In genomic region chrX:110050386-110050785, GRCh38 we compare ENCODE assay signal across 1 cellular context.
TF ChIP-seq lines count a peak whose summit lies in the region.

No MANE protein-coding gene starts in this region.

TF ChIP-seq in K562, 482 proteins besides CTCF, POLR2A, EP300 and RAD21 (continued from another document):
- TF ChIP-seq, protein P1, sequence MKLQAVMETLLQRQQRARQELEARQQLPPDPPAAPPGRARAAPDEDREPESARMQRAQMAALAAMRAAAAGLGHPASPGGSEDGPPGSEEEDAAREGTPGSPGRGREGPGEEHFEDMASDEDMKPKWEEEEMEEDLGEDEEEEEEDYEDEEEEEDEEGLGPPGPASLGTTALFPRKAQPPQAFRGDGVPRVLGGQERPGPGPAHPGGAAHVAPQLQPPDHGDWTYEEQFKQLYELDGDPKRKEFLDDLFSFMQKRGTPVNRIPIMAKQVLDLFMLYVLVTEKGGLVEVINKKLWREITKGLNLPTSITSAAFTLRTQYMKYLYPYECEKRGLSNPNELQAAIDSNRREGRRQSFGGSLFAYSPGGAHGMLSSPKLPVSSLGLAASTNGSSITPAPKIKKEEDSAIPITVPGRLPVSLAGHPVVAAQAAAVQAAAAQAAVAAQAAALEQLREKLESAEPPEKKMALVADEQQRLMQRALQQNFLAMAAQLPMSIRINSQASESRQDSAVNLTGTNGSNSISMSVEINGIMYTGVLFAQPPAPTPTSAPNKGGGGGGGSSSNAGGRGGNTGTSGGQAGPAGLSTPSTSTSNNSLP (IDR thresholded peaks at IDR 0.05; ENCODE audit: borderline replicate concordance, low read depth, low read length): no peak
TF ChIP-seq in K562: peak in this region for 0.
